Comparison of ENCODE assay signal across 16 cellular contexts in genomic region chrX:129748265-129748664, GRCh38. TPM values are rescaled to one million over a fixed set of nuclear protein-coding genes. Genes with fewer than 3 reads are reported as not detected.
DNase-seq lines count a peak whose midpoint lies in the region; ATAC-seq, FAIRE-seq and TF ChIP-seq lines count a peak whose summit lies in the region.
"Had no signal": no experiment of that assay in that cellular context is flagged by ENCODE, and none has a peak within 500 bp of the region (broad histone marks: within the 10 kb centered on the region; RNA-seq: fewer than 3 reads in every experiment).

No MANE protein-coding gene starts in this region.

- intact Hi-C loops in left ventricle myocardium superior (cut with micrococcal nuclease), result no loop called here

- peak; percentile 2 for DNase-seq in GOT3 (lab: John Stamatoyannopoulos, UW)
- DNase-seq in astrocyte of the cerebellum (ENCODE audit: low read depth), result peak; percentile 78
- no peak for DNase-seq in left ventricle myocardium superior
- DNase-seq in thoracic aorta (ENCODE audit: low spot score), result no peak
- no peak for DNase-seq in small intestine
- DNase-seq: activated CD4-positive, alpha-beta memory T cell treated with anti-CD3 and anti-CD28 coated beads for 36 hours; Caco-2; central memory CD4-positive, alpha-beta T cell; naive thymus-derived CD4-positive, alpha-beta T cell; NCI-H2171; T-helper 17 cell; testis had no signal

- no peak for FAIRE-seq in small intestine (lab: Jason Lieb, UNC)
- FAIRE-seq: islet of Langerhans had no signal

- H3K27ac ChIP-seq in thoracic aorta (no peak overlapping the region), small intestine (ENCODE audit: low read depth in 1 of 2, low read length in 1 of 2) (no peak overlapping the region)
- H3K27ac ChIP-seq: testis had no signal

- H3K9me3 ChIP-seq in thoracic aorta, result no peaks in the 10 kb centered on the region
- H3K9me3 ChIP-seq in small intestine (ENCODE audit: control insufficient read depth, low read depth), result no peaks in the 10 kb centered on the region
- H3K9me3 ChIP-seq: Caco-2, testis had no signal

- no peaks in the 10 kb centered on the region for H3K36me3 ChIP-seq in thoracic aorta
- no peaks in the 10 kb centered on the region for H3K36me3 ChIP-seq in small intestine (ENCODE audit: control insufficient read depth in 2 of 2, insufficient read depth in 2 of 2, low read length in 2 of 2)

- WGBS in small intestine, 3 donors, result 63 to 70% (median 64%) methylated on average over 4 of the region's 4 CpGs

- H3K4me3 ChIP-seq in astrocyte of the cerebellum (ENCODE audit: low read depth, low read length), result no peak overlapping the region
- H3K4me3 ChIP-seq in thoracic aorta, result no peak overlapping the region
- no peak overlapping the region for H3K4me3 ChIP-seq in small intestine (ENCODE audit: low read depth in 1 of 2, low read length in 2 of 2)
- H3K4me3 ChIP-seq: testis had no signal

- TF ChIP-seq CTCF in astrocyte of the cerebellum (IDR thresholded peaks at IDR 0.05; ENCODE audit: low read depth, low read length, missing control alignments) (no peak), thoracic aorta (IDR thresholded peaks at IDR 0.05) (no peak)

- H3K27me3 ChIP-seq in thoracic aorta (replicated peaks; ENCODE audit: insufficient read depth) (no peaks in the 10 kb centered on the region), small intestine (ENCODE audit: control insufficient read depth in 2 of 2, insufficient read depth in 2 of 2, low read length in 2 of 2) (no peaks in the 10 kb centered on the region)
- H3K27me3 ChIP-seq: testis had no signal

- H3K4me1 ChIP-seq in thoracic aorta (ENCODE audit: control insufficient read depth in 1 of 2, low read depth in 2 of 2), result no peaks in the 10 kb centered on the region
- no peaks in the 10 kb centered on the region for H3K4me1 ChIP-seq in small intestine (ENCODE audit: control insufficient read depth in 2 of 2, insufficient read depth in 1 of 2, low read depth in 1 of 2, low read length in 1 of 2)
- H3K4me1 ChIP-seq: Caco-2, testis had no signal

- ATAC-seq in left ventricle myocardium superior, result peak; percentile 92
- ATAC-seq in thoracic aorta (ENCODE audit: insufficient number of reproducible peaks, low FRiP score, low read depth), result peak; percentile 55
- no peak for ATAC-seq in HG03139 (IDR thresholded peaks at IDR 0.05; ENCODE audit: unreplicated experiment)
- ATAC-seq in HG03571 (IDR thresholded peaks at IDR 0.05; ENCODE audit: unreplicated experiment), result no peak
- ATAC-seq: naive thymus-derived CD4-positive, alpha-beta T cell; T-helper 17 cell had no signal

- in situ Hi-C loops in astrocyte of the cerebellum (cut with HindIII; ENCODE audit: low sequenced_read_pairs), result no loop called here

RNA-seq across cellular contexts. Expression of gene XPNPEP2, which starts 9.5 kb away (rescaled TPM):
- 0.92 TPM for total RNA-seq in left ventricle myocardium superior
- total RNA-seq in thoracic aorta, result 1 to 10 TPM; 2.7 to 4.2 TPM
- 10 to 100 TPM; 27.0 to 80.1 (median 27.3) TPM for polyA plus RNA-seq in small intestine
- total RNA-seq: epithelial cell of proximal tubule had no signal
- polyA plus RNA-seq: naive thymus-derived CD4-positive, alpha-beta T cell had no signal

RNA-seq across cellular contexts. Expression of gene SASH3, which starts 31.5 kb away (rescaled TPM):
- total RNA-seq in left ventricle myocardium superior, result 1.8 TPM
- 10 to 100 TPM; 12.4 to 16.2 TPM for total RNA-seq in thoracic aorta
- polyA plus RNA-seq in small intestine, result 10 to 100 TPM in 1 of 3 donors, 1 to 10 TPM in 2; 3.8 to 11.1 (median 7.0) TPM
- total RNA-seq: Caco-2, epithelial cell of proximal tubule had no signal

Comparison
In these comparisons a context has a peak if more than half of its experiments do, and no peak if none do; other contexts are left out.
1. DNase-seq: peak in GOT3 (single experiment) and astrocyte of the cerebellum (single experiment); none in left ventricle myocardium superior (single experiment), thoracic aorta (single experiment) and small intestine (single experiment).
2. ATAC-seq: peak in left ventricle myocardium superior (single experiment) and thoracic aorta (single experiment); none in HG03139 (single experiment) and HG03571 (single experiment).